23 cellular contexts compared by ENCODE assay signal in the genomic region with DNA sequence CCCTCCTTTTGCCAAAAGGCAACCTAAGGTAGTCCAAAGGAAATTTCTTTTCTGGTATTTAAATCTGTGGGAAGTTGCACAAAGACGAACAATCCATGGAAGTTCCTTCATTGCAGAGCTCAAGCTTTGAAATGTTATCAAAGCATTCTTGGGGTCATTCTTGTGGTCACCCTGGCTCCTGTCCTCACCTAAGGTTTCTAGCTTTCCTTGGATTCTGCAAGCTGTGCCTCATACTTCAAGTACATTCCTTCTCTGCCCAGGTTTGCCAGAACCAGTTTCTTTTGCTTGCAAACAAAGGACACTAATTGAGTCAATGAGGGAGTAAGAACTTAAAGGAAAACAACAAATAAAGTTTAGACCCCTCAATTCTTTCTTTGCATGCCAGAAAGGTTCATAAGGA.
DNase-seq lines count a peak whose midpoint lies in the region; ATAC-seq and TF ChIP-seq lines count a peak whose summit lies in the region.
"Had no signal": no experiment of that assay in that cellular context is flagged by ENCODE, and none has a peak within 500 bp of the region (broad histone marks: within the 10 kb centered on the region; RNA-seq: fewer than 3 reads in every experiment).

No MANE protein-coding gene starts in this region.

- 0% methylated on average over 1 of the region's 1 CpG for WGBS in mammary epithelial cell (ENCODE audit: low coverage, missing lambda C conversion rate)
- WGBS in iPS DF 6.9 (ENCODE audit: insufficient coverage, insufficient read length): no CpG with 5 or more reads among the region's 1 CpG

- H3K36me3 Mint-ChIP-seq in stimulated activated naive B cell treated with anti-CD40 and anti-IgM and Interleukin-4, amounts not matched to agents 10 μg/mL and 1 μg/mL and 100 μg/mL, for 72 hours: no peaks in the 10 kb centered on the region

- ATAC-seq in Right ventricle myocardium inferior (no peak), GM21526 (IDR thresholded peaks at IDR 0.05; ENCODE audit: low FRiP score, unreplicated experiment) (no peak), HG03457 (IDR thresholded peaks at IDR 0.05; ENCODE audit: unreplicated experiment) (no peak)
- ATAC-seq in stimulated activated naive B cell treated with anti-CD40 and anti-IgM and Interleukin-4, amounts not matched to agents 10 μg/mL and 1 μg/mL and 100 μg/mL, for 72 hours (replicated peaks): no peak

- H3K27ac ChIP-seq in breast epithelium (peak overlapping the region; percentile 3 to 14), mammary epithelial cell (ENCODE audit: insufficient read depth, low read depth, low read length) (no peak overlapping the region), iPS DF 6.9 (ENCODE audit: low read length) (no peak overlapping the region)
- H3K27ac ChIP-seq: 22Rv1, Peyer's patch had no signal

- H3K9me3 ChIP-seq in breast epithelium (no peaks in the 10 kb centered on the region), mammary epithelial cell (replicated peaks; ENCODE audit: insufficient read depth, low read length) (no peaks in the 10 kb centered on the region), iPS DF 6.9 (ENCODE audit: control insufficient read depth, insufficient read depth, low read length) (no peaks in the 10 kb centered on the region)
- H3K9me3 ChIP-seq: Peyer's patch, SK-N-SH had no signal

- H3K27ac Mint-ChIP-seq in stimulated activated naive B cell treated with anti-CD40 and anti-IgM and Interleukin-4, amounts not matched to agents 10 μg/mL and 1 μg/mL and 100 μg/mL, for 72 hours: no peak overlapping the region

- no peaks in the 10 kb centered on the region for H4K20me1 ChIP-seq in mammary epithelial cell (ENCODE audit: insufficient read depth, low read length)

- H3K27me3 Mint-ChIP-seq in stimulated activated naive B cell treated with anti-CD40 and anti-IgM and Interleukin-4, amounts not matched to agents 10 μg/mL and 1 μg/mL and 100 μg/mL, for 72 hours: no peaks in the 10 kb centered on the region

- H3K79me2 ChIP-seq in mammary epithelial cell (ENCODE audit: insufficient read depth, low read length): no peaks in the 10 kb centered on the region

- no TSS peak for BruUV-seq in mammary epithelial cell (replicated peaks; lab: Mats Ljungman, UMichigan)

- dilution Hi-C loops in mammary epithelial cell (cut with HindIII; ENCODE audit: low sequenced_read_pairs): no loop called here

- H3K4me2 ChIP-seq in mammary epithelial cell (ENCODE audit: insufficient read depth, low read depth, low read length): no peak overlapping the region
- H3K4me2 ChIP-seq: SK-N-SH had no signal

- H3K36me3 ChIP-seq in breast epithelium (no peaks in the 10 kb centered on the region), mammary epithelial cell (ENCODE audit: insufficient read depth, low read length) (no peaks in the 10 kb centered on the region), iPS DF 6.9 (ENCODE audit: control insufficient read depth, insufficient read depth, low read length) (no peaks in the 10 kb centered on the region)
- H3K36me3 ChIP-seq: Peyer's patch had no signal

- H2AFZ ChIP-seq in mammary epithelial cell (ENCODE audit: low read depth, low read length): no peak overlapping the region

- intact Hi-C loops in breast epithelium (cut with DNase I; ENCODE audit: low total_unique reads) (no loop called here), mammary epithelial cell (cut with micrococcal nuclease) (no loop called here), Right ventricle myocardium inferior (cut with DNase I) (no loop called here)

- no peak overlapping the region for H3K4me3 ChIP-seq in breast epithelium
- H3K4me3 ChIP-seq in mammary epithelial cell (replicated peaks in 1 of 3; ENCODE audit: insufficient read depth in 1 of 3, low read depth in 2 of 3, low read length in 3 of 3): no peak overlapping the region
- no peak overlapping the region for H3K4me3 ChIP-seq in iPS DF 6.9 (ENCODE audit: low read length)
- H3K4me3 ChIP-seq: Peyer's patch had no signal

- H3K4me1 ChIP-seq in breast epithelium (no peaks in the 10 kb centered on the region), mammary epithelial cell (ENCODE audit: insufficient read depth, low read length) (no peaks in the 10 kb centered on the region), iPS DF 6.9 (ENCODE audit: control insufficient read depth, insufficient read depth, low read length) (no peaks in the 10 kb centered on the region)
- H3K4me1 ChIP-seq: Peyer's patch had no signal

- DNase-seq in breast epithelium (ENCODE audit: low spot score in 2 of 2): peak in 1 of 2 donors; percentile 39
- DNase-seq in mammary epithelial cell: no peak
- peak; percentile 92 for DNase-seq in astrocyte of the hippocampus (ENCODE audit: low read depth, low spot score)
- DNase-seq in iPS DF 6.9 (ENCODE audit: low read depth, low spot score): peak; percentile 5
- no peak for DNase-seq in Right ventricle myocardium inferior (ENCODE audit: missing footprints)
- no peak for DNase-seq in stimulated activated naive B cell treated with anti-CD40 and anti-IgM and Interleukin-4, amounts not matched to agents 10 μg/mL and 1 μg/mL and 100 μg/mL, for 72 hours
- DNase-seq: ACHN, Calu3, DMS79 treated with DMSO at 0.1 percent for 48 hours, H7, IMR-90, KG1, MM.1S, NCI-H1694 treated with DMSO at 0.1 percent for 48 hours, NCI-H2227 treated with DMSO at 0.1 percent for 48 hours, NCI-H526 treated with DMSO at 0.1 percent for 48 hours, OCI-M1, Peyer's patch, SIG-M5, SK-N-SH had no signal

- CTCF ChIA-PET in mammary epithelial cell (lab: Charles Lee; ENCODE audit: low non-redundant PET): no interaction called here

- no peak overlapping the region for H3K9ac ChIP-seq in mammary epithelial cell (ENCODE audit: insufficient read depth, low read length)
- H3K9ac ChIP-seq: SK-N-SH had no signal

- in situ Hi-C loops in mammary epithelial cell (cut with MboI; ENCODE audit: low sequenced_read_pairs in 2 of 2): no loop called here

- H3K9me3 Mint-ChIP-seq in stimulated activated naive B cell treated with anti-CD40 and anti-IgM and Interleukin-4, amounts not matched to agents 10 μg/mL and 1 μg/mL and 100 μg/mL, for 72 hours: peaks cover 1 to 4% of the 10 kb centered on the region in 2 donors

- no peak for TF ChIP-seq POLR2A in breast epithelium (IDR thresholded peaks at IDR 0.05)

- H3K27me3 ChIP-seq in breast epithelium (no peaks in the 10 kb centered on the region), mammary epithelial cell (ENCODE audit: insufficient read depth, low read length) (no peaks in the 10 kb centered on the region), iPS DF 6.9 (ENCODE audit: control insufficient read depth, insufficient read depth, low read length) (no peaks in the 10 kb centered on the region)
- H3K27me3 ChIP-seq: Peyer's patch had no signal

- TF ChIP-seq CTCF in breast epithelium (IDR thresholded peaks at IDR 0.05) (no peak), mammary epithelial cell (conservative IDR thresholded peaks at IDR 0.05 in 1 of 2, IDR thresholded peaks at IDR 0.05 in 1 of 2; ENCODE audit: extremely low read depth in 1 of 2, insufficient read depth in 1 of 2, low read depth in 1 of 2, low read length in 2 of 2) (no peak)

- no peaks in the 10 kb centered on the region for H3K4me1 Mint-ChIP-seq in stimulated activated naive B cell treated with anti-CD40 and anti-IgM and Interleukin-4, amounts not matched to agents 10 μg/mL and 1 μg/mL and 100 μg/mL, for 72 hours

- H3K4me3 Mint-ChIP-seq in stimulated activated naive B cell treated with anti-CD40 and anti-IgM and Interleukin-4, amounts not matched to agents 10 μg/mL and 1 μg/mL and 100 μg/mL, for 72 hours: no peak overlapping the region

Comparison
In these comparisons a context has a peak if more than half of its experiments do, and no peak if none do; other contexts are left out.
1. H3K27ac ChIP-seq: peak in breast epithelium (2 of 2); none in mammary epithelial cell (single experiment) and iPS DF 6.9 (single experiment).
2. DNase-seq: peak in astrocyte of the hippocampus (single experiment) and iPS DF 6.9 (single experiment); none in mammary epithelial cell (single experiment), Right ventricle myocardium inferior (single experiment) and stimulated activated naive B cell treated with anti-CD40 and anti-IgM and Interleukin-4, amounts not matched to agents 10 μg/mL and 1 μg/mL and 100 μg/mL, for 72 hours (single experiment).